8 cellular contexts compared by ENCODE assay signal in genomic region chr4:81052119-81053068, GRCh38.
A peak's percentile ranks its signal among the peaks of the same experiment; 100 is the strongest.
DNase-seq lines count a peak whose midpoint lies in the region; ATAC-seq and TF ChIP-seq lines count a peak whose summit lies in the region.

No MANE protein-coding gene starts in this region.

- POLR2A ChIA-PET in RWPE1 (lab: Yijun Ruan, JAX; ENCODE audit: low non-redundant PET): no interaction called here

- H3K27ac ChIP-seq in RWPE1: no peak overlapping the region

- peak; percentile 60 for TF ChIP-seq CTCF in RWPE1 (conservative IDR thresholded peaks at IDR 0.05; ENCODE audit: low read depth)

- ATAC-seq in GM21367 (IDR thresholded peaks at IDR 0.05; ENCODE audit: unreplicated experiment) (peak; percentile 100), HG03558 (IDR thresholded peaks at IDR 0.05; ENCODE audit: extremely low read depth, unreplicated experiment) (peak; percentile 98)

- CTCF ChIA-PET in RWPE1 (lab: Yijun Ruan, JAX): interaction anchor here (0.5 to 0.7 kb wide), 5 partner anchors 462 to 1388 kb away, joined by 3 read pairs; no protein-coding TSS in a partner anchor

- DNase-seq in NCI-H187 (lab: John Stamatoyannopoulos, UW): peak; percentile 15 to 55
- DNase-seq in NCI-H187 treated with DMSO at 0.1 percent for 48 hours (lab: John Stamatoyannopoulos, UW): no peak
- DNase-seq in RWPE1 (ENCODE audit: low spot score): peak; percentile 27
- DNase-seq in amygdala (lab: John Stamatoyannopoulos, UW): peak in 29 of 56 donors; percentile 0 to 70 (median 17)
- DNase-seq in iPS-NIHi7 (ENCODE audit: extremely low spot score): peak; percentile 60
- DNase-seq in stimulated activated CD4-positive, alpha-beta T cell treated with anti-CD3 and anti-CD28 coated beads, Interleukin-1b, Interleukin-23, amount 100 ng/mL, for 4 hours (ENCODE audit: low read depth in 2 of 2): peak; percentile 15 to 33
